In genomic region chr17:17739388-17740066, GRCh38 we compare ENCODE assay signal across 9 cellular contexts. TPM values are rescaled to one million over a fixed set of nuclear protein-coding genes. Genes with fewer than 3 reads are reported as not detected.
DNase-seq lines count a peak whose midpoint lies in the region; ATAC-seq, FAIRE-seq and TF ChIP-seq lines count a peak whose summit lies in the region.
"Had no signal": no experiment of that assay in that cellular context is flagged by ENCODE, and none has a peak within 500 bp of the region (broad histone marks: within the 10 kb centered on the region; RNA-seq: fewer than 3 reads in every experiment).

No MANE protein-coding gene starts in this region.

- RAD21 ChIA-PET in HCT116 (lab: Charles Lee; ENCODE audit: low non-redundant PET in 1 of 2, low total read pairs in 2 of 2, uncharacterized antibody in 2 of 2, unreplicated experiment in 2 of 2), result no interaction called here

- no peak for FAIRE-seq in kidney (lab: Jason Lieb, UNC)

- H2AFZ ChIP-seq in HCT116 (ENCODE audit: low read depth, low read length, poor library complexity, severe bottlenecking), result no peak overlapping the region

- peak; percentile 70 for ATAC-seq in HCT116
- ATAC-seq in stimulated activated memory B cell treated with anti-CD40 and anti-IgM and Interleukin-4, amounts not matched to agents 10 μg/mL and 1 μg/mL and 100 μg/mL, for 72 hours, result peak; percentile 44
- ATAC-seq in GM18498 (IDR thresholded peaks at IDR 0.05; ENCODE audit: unreplicated experiment), result no peak

- H3K36me3 Mint-ChIP-seq in stimulated activated memory B cell treated with anti-CD40 and anti-IgM and Interleukin-4, amounts not matched to agents 10 μg/mL and 1 μg/mL and 100 μg/mL, for 72 hours, result no peaks in the 10 kb centered on the region

- no peak for TF ChIP-seq RAD21 in HCT116 (IDR thresholded peaks at IDR 0.05; ENCODE audit: low read depth)

- H3K27me3 ChIP-seq in HCT116 (ENCODE audit: insufficient read depth, low read length), result no peaks in the 10 kb centered on the region

- no peak overlapping the region for H3K27ac Mint-ChIP-seq in stimulated activated memory B cell treated with anti-CD40 and anti-IgM and Interleukin-4, amounts not matched to agents 10 μg/mL and 1 μg/mL and 100 μg/mL, for 72 hours

- H3K4me1 Mint-ChIP-seq in stimulated activated memory B cell treated with anti-CD40 and anti-IgM and Interleukin-4, amounts not matched to agents 10 μg/mL and 1 μg/mL and 100 μg/mL, for 72 hours, result peaks cover 30% of the 10 kb centered on the region

- no peaks in the 10 kb centered on the region for H3K27me3 Mint-ChIP-seq in stimulated activated memory B cell treated with anti-CD40 and anti-IgM and Interleukin-4, amounts not matched to agents 10 μg/mL and 1 μg/mL and 100 μg/mL, for 72 hours

- H3K9me2 ChIP-seq in HCT116 (ENCODE audit: insufficient read depth), result no peaks in the 10 kb centered on the region

- H3K36me3 ChIP-seq in HCT116 (ENCODE audit: control insufficient read depth in 1 of 2, insufficient read depth in 2 of 2, low read length in 2 of 2) (no peaks in the 10 kb centered on the region), kidney (ENCODE audit: control insufficient read depth in 1 of 2, insufficient read depth in 2 of 2, low read length in 2 of 2) (no peaks in the 10 kb centered on the region)

- H3K4me3 Mint-ChIP-seq in stimulated activated memory B cell treated with anti-CD40 and anti-IgM and Interleukin-4, amounts not matched to agents 10 μg/mL and 1 μg/mL and 100 μg/mL, for 72 hours, result no peak overlapping the region

- POLR2A ChIA-PET in HCT116 (lab: Charles Lee), result no interaction called here

- no TSS peak for BruUV-seq in HCT116 (replicated peaks; lab: Mats Ljungman, UMichigan)

- H4K20me1 ChIP-seq in HCT116 (ENCODE audit: insufficient read depth), result no peaks in the 10 kb centered on the region

- H3K9me3 Mint-ChIP-seq in stimulated activated memory B cell treated with anti-CD40 and anti-IgM and Interleukin-4, amounts not matched to agents 10 μg/mL and 1 μg/mL and 100 μg/mL, for 72 hours, result no peaks in the 10 kb centered on the region

- TF ChIP-seq POLR2A in HCT116 (IDR thresholded peaks at IDR 0.05; ENCODE audit: borderline replicate concordance, extremely low read depth, insufficient read depth, insufficient read length), result no peak

- no peak overlapping the region for H3K4me3 ChIP-seq in HCT116 (replicated peaks in 1 of 2; ENCODE audit: low read depth in 1 of 2, low read length in 2 of 2)
- H3K4me3 ChIP-seq in astrocyte of the spinal cord (ENCODE audit: low read depth, low read length), result no peak overlapping the region
- no peak overlapping the region for H3K4me3 ChIP-seq in kidney (ENCODE audit: low read length in 2 of 2)

- H3K4me1 ChIP-seq in HCT116 (ENCODE audit: control insufficient read depth in 1 of 2, insufficient read depth in 2 of 2, low read length in 2 of 2) (peaks cover 41 to 46% of the 10 kb centered on the region in 2 experiments), kidney (ENCODE audit: control insufficient read depth in 1 of 2, insufficient read depth in 1 of 2, low read depth in 1 of 2, low read length in 2 of 2) (peaks cover 20 to 29% of the 10 kb centered on the region in 2 donors)

- H3K79me2 ChIP-seq in HCT116 (ENCODE audit: insufficient read depth, low read length), result peaks cover 78% of the 10 kb centered on the region

- H3K9me3 ChIP-seq in HCT116 (ENCODE audit: control insufficient read depth in 1 of 2, insufficient read depth in 1 of 2, low read depth in 1 of 2, low read length in 2 of 2), result no peaks in the 10 kb centered on the region
- H3K9me3 ChIP-seq in kidney (ENCODE audit: control insufficient read depth in 1 of 2, low read length in 2 of 2), result no peaks in the 10 kb centered on the region

- in situ Hi-C loops in astrocyte of the spinal cord (cut with HindIII; ENCODE audit: low sequenced_read_pairs), result no loop called here

- TF ChIP-seq CTCF in HCT116 (IDR thresholded peaks at IDR 0.05 in 2 of 3, conservative IDR thresholded peaks at IDR 0.05 in 1 of 3; ENCODE audit: borderline replicate concordance in 1 of 3, insufficient read depth in 1 of 3, low read depth in 2 of 3, low read length in 2 of 3) (no peak), astrocyte of the spinal cord (IDR thresholded peaks at IDR 0.05; ENCODE audit: low read depth, low read length) (no peak), kidney (IDR thresholded peaks at IDR 0.05; ENCODE audit: borderline replicate concordance, extremely low read depth, insufficient read depth) (no peak)

- H3K27ac ChIP-seq in HCT116 (ENCODE audit: low read depth, low read length) (peak overlapping the region; percentile 52; the same call in 1 of the 2 replicates), kidney (ENCODE audit: low read depth in 2 of 2, low read length in 2 of 2) (peak overlapping the region; percentile 16 to 59)

- DNase-seq in HCT116 (ENCODE audit: low read depth, low spot score) (no peak), astrocyte of the spinal cord (ENCODE audit: low read depth, low spot score) (peak; percentile 60), kidney (peak; percentile 82), GM19238 (ENCODE audit: insufficient read length, low spot score) (no peak), CD1c-positive myeloid dendritic cell (ENCODE audit: extremely low spot score) (no peak)
- DNase-seq in activated CD4-positive, alpha-beta T cell treated with anti-CD3 and anti-CD28 coated beads, Interleukin-2, amount 50 U/mL, for 1 hour, result no peak
- DNase-seq: GOT3 had no signal

- H3K9ac ChIP-seq in HCT116 (ENCODE audit: low read length) (peak overlapping the region; percentile 38), kidney (ENCODE audit: low read length in 2 of 2) (peak overlapping the region in 1 of 2 donors; percentile 25)

- intact Hi-C loops in HCT116 (cut with micrococcal nuclease), result no loop called here
- intact Hi-C loops in kidney (cut with DNase I), result no loop called here

- peak overlapping the region; percentile 68 for H3K4me2 ChIP-seq in HCT116 (ENCODE audit: low read length)

- CTCF ChIA-PET in HCT116 (lab: Charles Lee), result interaction anchor here (1.2 to 1.6 kb wide), 2 partner anchors 10 to 11 kb away, joined by 4 to 6 read pairs; no protein-coding TSS in a partner anchor

TF ChIP-seq in HCT116, 20 proteins besides CTCF, POLR2A, EP300 and RAD21 (continues in another document):
- TF ChIP-seq SRF (IDR thresholded peaks at IDR 0.05; ENCODE audit: low read depth), result no peak
- no peak for TF ChIP-seq EGR1 (IDR thresholded peaks at IDR 0.05; ENCODE audit: low read depth)
- TF ChIP-seq REST (IDR thresholded peaks at IDR 0.05; ENCODE audit: low read depth), result no peak
- no peak for TF ChIP-seq ATF3 (IDR thresholded peaks at IDR 0.05)
- no peak for TF ChIP-seq SP1 (IDR thresholded peaks at IDR 0.05; ENCODE audit: low read depth)
- no peak for TF ChIP-seq SIN3A (IDR thresholded peaks at IDR 0.05; ENCODE audit: low read depth)
- TF ChIP-seq FOSL1 (IDR thresholded peaks at IDR 0.05; ENCODE audit: low read depth), result no peak
- TF ChIP-seq ZBTB33 (IDR thresholded peaks at IDR 0.05; ENCODE audit: extremely low read depth, insufficient replicate concordance, low read length), result no peak
- TF ChIP-seq TCF7L2 (IDR thresholded peaks at IDR 0.05; ENCODE audit: borderline replicate concordance, extremely low read depth, insufficient read depth, insufficient read length), result no peak
- no peak for TF ChIP-seq MAX (IDR thresholded peaks at IDR 0.05)

RNA-seq across cellular contexts. Expression of gene RAI1, which starts 58.3 kb away (rescaled TPM):
- total RNA-seq in HCT116 (2021; ENCODE audit: unreplicated experiment) (38.5 TPM), kidney (50.5 TPM)
- polyA plus RNA-seq in HCT116 (2012), result 21.0 and 25.2 TPM in 2 replicates
- 6.7 TPM for polyA plus RNA-seq in kidney (ENCODE audit: insufficient read depth, low read depth, low replicate concordance)

Comparison
In these comparisons a context has a peak if more than half of its experiments do, and no peak if none do; other contexts are left out.
1. DNase-seq: peak in astrocyte of the spinal cord (single experiment) and kidney (single experiment); none in HCT116 (single experiment), GM19238 (single experiment), CD1c-positive myeloid dendritic cell (single experiment) and activated CD4-positive, alpha-beta T cell treated with anti-CD3 and anti-CD28 coated beads, Interleukin-2, amount 50 U/mL, for 1 hour (single experiment).